8 cellular contexts compared by ENCODE assay signal in the genomic region with DNA sequence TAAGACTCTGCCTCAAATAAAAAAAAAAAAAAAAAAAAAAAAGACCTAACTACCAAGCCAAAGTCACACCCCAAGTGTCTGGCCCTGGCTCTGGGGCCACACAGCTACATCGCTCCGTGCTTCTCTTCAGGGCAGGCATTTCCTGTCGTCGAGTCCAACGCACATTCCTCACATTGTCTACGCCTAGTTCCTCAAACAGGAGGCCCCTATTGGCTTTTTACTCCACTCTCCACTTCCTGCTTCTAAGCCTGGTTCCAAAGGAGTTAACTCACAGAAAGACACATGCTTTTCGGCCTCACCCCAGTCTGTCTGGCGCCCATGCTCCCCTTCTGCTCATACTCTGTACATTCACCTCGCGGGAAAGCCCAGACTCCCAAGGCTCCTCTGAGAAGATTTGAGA. TPM values are rescaled to one million over a fixed set of nuclear protein-coding genes. Genes with fewer than 3 reads are reported as not detected.
DNase-seq lines count a peak whose midpoint lies in the region; TF ChIP-seq lines count a peak whose summit lies in the region.

No MANE protein-coding gene starts in this region.

- H3K9ac ChIP-seq in fibroblast of lung (ENCODE audit: insufficient read depth, low read length) (no peak overlapping the region), neuronal stem cell (ENCODE audit: low read depth, low read length, poor library complexity) (no peak overlapping the region)

- H2BK120ac ChIP-seq in neuronal stem cell (ENCODE audit: low read depth, low read length), result no peak overlapping the region

- no peak overlapping the region for H3K18ac ChIP-seq in neuronal stem cell (ENCODE audit: low read length)

- no peaks in the 10 kb centered on the region for H4K20me1 ChIP-seq in fibroblast of lung (ENCODE audit: control insufficient read depth, extremely low read depth, insufficient read depth, low read length)

- H3K14ac ChIP-seq in neuronal stem cell (ENCODE audit: low read length), result no peak overlapping the region

- H3K79me2 ChIP-seq in fibroblast of lung (ENCODE audit: control insufficient read depth, insufficient read depth, low read length), result no peaks in the 10 kb centered on the region

- H3K4me2 ChIP-seq in fibroblast of lung (ENCODE audit: extremely low read depth, insufficient read depth, low read length) (no peak overlapping the region), neuronal stem cell (ENCODE audit: insufficient read depth, low read length, poor library complexity, severe bottlenecking) (no peak overlapping the region)

- H3K4me3 ChIP-seq in Peyer's patch (no peak overlapping the region), fibroblast of lung (replicated peaks in 1 of 4; ENCODE audit: control extremely low read depth in 1 of 4, insufficient read depth in 1 of 4, low read depth in 3 of 4, low read length in 4 of 4) (no peak overlapping the region), neuronal stem cell (ENCODE audit: low read length in 2 of 2) (no peak overlapping the region), suprapubic skin (no peak overlapping the region)

- no peak overlapping the region for H3K4ac ChIP-seq in neuronal stem cell (ENCODE audit: low read length)

- no peak overlapping the region for H2AK5ac ChIP-seq in neuronal stem cell (ENCODE audit: low read depth, low read length)

- H2BK15ac ChIP-seq in neuronal stem cell (ENCODE audit: low read length), result no peak overlapping the region

- no peak overlapping the region for H4K8ac ChIP-seq in neuronal stem cell (ENCODE audit: low read depth, low read length)

- in situ Hi-C loops in GM13976 (cut with MboI; ENCODE audit: low sequenced_read_pairs, unreplicated experiment), result no loop called here

- H3K23ac ChIP-seq in neuronal stem cell (ENCODE audit: low read depth, low read length, poor library complexity), result no peak overlapping the region

- H2AFZ ChIP-seq in fibroblast of lung (ENCODE audit: low read length) (peak overlapping the region; percentile 15), neuronal stem cell (ENCODE audit: low read length) (peak overlapping the region; percentile 83)

- DNase-seq in GM04503 (ENCODE audit: low read depth) (peak; percentile 67), Peyer's patch (peak in 2 of 3 donors; percentile 76 to 77), fibroblast of lung (ENCODE audit: low read depth in 2 of 2) (peak; percentile 25 to 75), neuronal stem cell (ENCODE audit: low spot score) (no peak), GM13976 (ENCODE audit: low spot score) (no peak), NCI-H748 (lab: John Stamatoyannopoulos, UW; ENCODE audit: unreplicated experiment) (no peak), suprapubic skin (ENCODE audit: low spot score in 2 of 2) (no peak)
- no peak for DNase-seq in stimulated activated CD8-positive, alpha-beta memory T cell treated with anti-CD3 and anti-CD28 coated beads, Interleukin-4, amount 100 ng/mL, for 48 hours

- H3K27ac ChIP-seq in Peyer's patch, result peak overlapping the region in 3 of 4 donors; percentile 56 to 76 (median 73)
- no peak overlapping the region for H3K27ac ChIP-seq in fibroblast of lung (ENCODE audit: insufficient read depth, low read length)
- H3K27ac ChIP-seq in neuronal stem cell (replicated peaks; ENCODE audit: low read length), result no peak overlapping the region
- no peak overlapping the region for H3K27ac ChIP-seq in suprapubic skin

- no peaks in the 10 kb centered on the region for H3K79me1 ChIP-seq in neuronal stem cell (ENCODE audit: low read depth, low read length)

- H2BK5ac ChIP-seq in neuronal stem cell (ENCODE audit: low read length), result no peak overlapping the region

- H3K36me3 ChIP-seq in Peyer's patch, result no peaks in the 10 kb centered on the region
- H3K36me3 ChIP-seq in fibroblast of lung (ENCODE audit: control insufficient read depth, insufficient read depth, low read length), result no peaks in the 10 kb centered on the region
- no peaks in the 10 kb centered on the region for H3K36me3 ChIP-seq in neuronal stem cell (replicated peaks in 1 of 2; ENCODE audit: control insufficient read depth in 2 of 2, insufficient read depth in 2 of 2, low read length in 2 of 2)
- H3K36me3 ChIP-seq in suprapubic skin, result no peaks in the 10 kb centered on the region

- no peak overlapping the region for H2BK12ac ChIP-seq in neuronal stem cell (ENCODE audit: low read length)

- WGBS in neuronal stem cell (ENCODE audit: extremely low coverage in 2 of 2, insufficient read length in 2 of 2, insufficient replicate concordance in 1 of 2), 2 donors, result no CpG with 5 or more reads among the region's 10 CpGs
- 18% methylated on average over 10 of the region's 10 CpGs for WGBS in suprapubic skin

- TF ChIP-seq CTCF in Peyer's patch (IDR thresholded peaks at IDR 0.05), result no peak
- TF ChIP-seq CTCF in fibroblast of lung (conservative IDR thresholded peaks at IDR 0.05 in 1 of 2, IDR thresholded peaks at IDR 0.05 in 1 of 2; ENCODE audit: low read depth in 1 of 2, low read length in 2 of 2), result no peak
- no peak for TF ChIP-seq CTCF in GM13976 (IDR thresholded peaks at IDR 0.05; ENCODE audit: borderline replicate concordance, control extremely low read depth, extremely low read depth, insufficient read depth, missing control alignments)
- no peak for TF ChIP-seq CTCF in suprapubic skin (IDR thresholded peaks at IDR 0.05)

- TF ChIP-seq POLR2A in Peyer's patch (IDR thresholded peaks at IDR 0.05), result no peak
- no peak for TF ChIP-seq POLR2A in suprapubic skin (IDR thresholded peaks at IDR 0.05)

- H3K4me1 ChIP-seq in Peyer's patch (peaks cover 0 to 9% (median 0%) of the 10 kb centered on the region in 4 donors), fibroblast of lung (ENCODE audit: control insufficient read depth, extremely low read depth, insufficient read depth, low read length) (no peaks in the 10 kb centered on the region), neuronal stem cell (ENCODE audit: control insufficient read depth in 2 of 2, insufficient read depth in 1 of 2, low read depth in 1 of 2, low read length in 2 of 2) (peaks cover 0 to 3% of the 10 kb centered on the region in 2 donors), suprapubic skin (peaks cover 3% of the 10 kb centered on the region)

- H3K9me3 ChIP-seq in Peyer's patch (no peaks in the 10 kb centered on the region), fibroblast of lung (ENCODE audit: control insufficient read depth, insufficient read depth, low read depth, low read length) (no peaks in the 10 kb centered on the region), neuronal stem cell (replicated peaks in 1 of 2; ENCODE audit: control insufficient read depth in 2 of 2, insufficient read depth in 1 of 2, low read depth in 1 of 2, low read length in 2 of 2) (no peaks in the 10 kb centered on the region), suprapubic skin (no peaks in the 10 kb centered on the region)

- H3K27me3 ChIP-seq in Peyer's patch (no peaks in the 10 kb centered on the region), fibroblast of lung (ENCODE audit: control insufficient read depth, insufficient read depth, low read length) (no peaks in the 10 kb centered on the region), neuronal stem cell (ENCODE audit: control insufficient read depth in 3 of 3, insufficient read depth in 3 of 3, low read depth in 1 of 3, low read length in 3 of 3) (peaks cover 0 to 9% (median 0%) of the 10 kb centered on the region in 3 experiments), suprapubic skin (no peaks in the 10 kb centered on the region)

- H4K91ac ChIP-seq in neuronal stem cell (ENCODE audit: low read depth, low read length, poor library complexity), result no peak overlapping the region

- TF ChIP-seq EP300 in suprapubic skin (IDR thresholded peaks at IDR 0.05), result no peak

RNA-seq across cellular contexts. Expression of gene KNG1, which starts 28.8 kb away (rescaled TPM):
- total RNA-seq in Peyer's patch (1 to 10 TPM in 1 of 4 donors, under 1 TPM in 1, not detected in 2; 0.57 to 1.1 TPM), fibroblast of lung (not detected in 2 replicates), suprapubic skin (1 to 10 TPM in 1 of 4 donors, under 1 TPM in 1, not detected in 2; 0.44 to 1.9 TPM)
- polyA plus RNA-seq in fibroblast of lung, result not detected in 2 replicates
- not detected in 2 replicates for polyA plus RNA-seq in fibroblast of lung (2012)
- not detected in 2 replicates for polyA minus RNA-seq in fibroblast of lung (ENCODE audit: low replicate concordance)
- not detected for polyA plus RNA-seq in neuronal stem cell (2013, experiment 1 of 2)
- not detected for polyA plus RNA-seq in neuronal stem cell (2013, experiment 2 of 2)

RNA-seq across cellular contexts. Expression of gene EIF4A2, which starts 37.4 kb away (rescaled TPM):
- total RNA-seq in Peyer's patch (100 to 1,000 TPM; 218 to 408 (median 262) TPM), fibroblast of lung (1,128 and 1,135 TPM in 2 replicates), suprapubic skin (100 to 1,000 TPM; 209 to 410 (median 291) TPM)
- 391 and 432 TPM in 2 replicates for polyA plus RNA-seq in fibroblast of lung
- 173 and 206 TPM in 2 replicates for polyA plus RNA-seq in fibroblast of lung (2012)
- polyA minus RNA-seq in fibroblast of lung (ENCODE audit: low replicate concordance), result 35.0 and 56.4 TPM in 2 replicates
- polyA plus RNA-seq in neuronal stem cell (2013, experiment 1 of 2), result 459 TPM
- polyA plus RNA-seq in neuronal stem cell (2013, experiment 2 of 2), result 457 TPM

Comparison
In these comparisons a context has a peak if more than half of its experiments do, and no peak if none do; other contexts are left out.
1. DNase-seq: peak in GM04503 (single experiment), Peyer's patch (2 of 3) and fibroblast of lung (2 of 2); none in neuronal stem cell (single experiment), stimulated activated CD8-positive, alpha-beta memory T cell treated with anti-CD3 and anti-CD28 coated beads, Interleukin-4, amount 100 ng/mL, for 48 hours (single experiment), GM13976 (single experiment), NCI-H748 (single experiment) and suprapubic skin (0 of 2).
2. H3K27ac ChIP-seq: peak in Peyer's patch (3 of 4); none in fibroblast of lung (single experiment), neuronal stem cell (single experiment) and suprapubic skin (single experiment).